6 cellular contexts compared by ENCODE assay signal in the genomic region with DNA sequence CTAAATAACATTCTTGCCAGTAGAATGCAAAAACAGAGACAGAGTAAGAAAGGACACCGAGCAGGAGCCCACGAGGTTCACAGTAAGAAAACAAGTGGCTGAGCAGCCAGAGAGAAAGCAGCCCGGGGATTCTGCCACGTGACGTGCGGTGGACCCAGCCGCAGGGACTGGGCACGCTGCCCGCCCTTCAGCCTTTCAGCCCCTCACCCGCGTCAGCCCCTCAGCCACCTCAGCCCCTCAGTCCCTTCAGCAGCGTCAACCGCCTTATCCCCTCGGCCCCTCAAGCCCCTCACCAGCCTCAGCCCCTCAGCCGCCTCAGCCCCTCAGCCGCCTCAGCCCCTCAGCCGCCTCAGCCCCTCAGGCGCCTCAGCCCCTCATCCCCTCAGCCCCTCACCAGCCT.
DNase-seq lines count a peak whose midpoint lies in the region; ATAC-seq, FAIRE-seq and TF ChIP-seq lines count a peak whose summit lies in the region.
"Not testable (repeated sequence)": the region's sequence is repeated elsewhere in the genome, so short reads cannot be mapped to it uniquely, and the experiment has no call there.

No MANE protein-coding gene starts in this region.

- DNase-seq in A549 (ENCODE audit: low read depth in 1 of 2, low spot score in 1 of 2) (peak in 1 of 2 experiments; percentile 12), NCI-H748 (lab: John Stamatoyannopoulos, UW; ENCODE audit: unreplicated experiment) (peak; percentile 6), left ventricle myocardium superior (peak; percentile 15), left lung (peak in 1 of 2 donors; percentile 63), posterior vena cava (ENCODE audit: low spot score) (peak; percentile 30)
- not testable (repeated sequence) for DNase-seq in K562 (ENCODE audit: extremely low read depth in 1 of 4, low spot score in 3 of 4)

- TF ChIP-seq CTCF in A549 (IDR thresholded peaks at IDR 0.05); K562 (IDR thresholded peaks at IDR 0.05 in 2 of 3, conservative IDR thresholded peaks at IDR 0.05 in 1 of 3; ENCODE audit: insufficient read depth in 2 of 3, low read depth in 1 of 3, low read length in 3 of 3); left lung (IDR thresholded peaks at IDR 0.05): not testable (repeated sequence)

- POLR2A ChIA-PET in A549 (lab: Yijun Ruan, JAX); K562 (lab: Yijun Ruan, JAX): not testable (repeated sequence)

- ATAC-seq in A549 (peak; percentile 32 to 69; a peak in 3 of 6 replicates), K562 (peak; percentile 40; the same call in 1 of the 3 replicates), left lung (peak; percentile 41)
- ATAC-seq in left ventricle myocardium superior, result not testable (repeated sequence)

- H3K9ac ChIP-seq in K562 (ENCODE audit: insufficient read depth in 1 of 2, low read depth in 2 of 2, low read length in 2 of 2), result not testable (repeated sequence)

- not testable (repeated sequence) for FAIRE-seq in A549 (lab: Jason Lieb, UNC); K562 (lab: Jason Lieb, UNC)

- not testable (repeated sequence) for H2AFZ ChIP-seq in K562 (ENCODE audit: low read depth, low read length)

- in situ Hi-C loops in K562 (cut with MboI), result not testable (repeated sequence)

- not testable (repeated sequence) for TF ChIP-seq POLR2A in A549 (IDR thresholded peaks at IDR 0.05; ENCODE audit: low read length); K562 (conservative IDR thresholded peaks at IDR 0.05)

- not testable (repeated sequence) for TF ChIP-seq EP300 in A549 (IDR thresholded peaks at IDR 0.05); K562 (IDR thresholded peaks at IDR 0.05; ENCODE audit: low read length)

- H3K9me3 ChIP-seq in A549; K562 (replicated peaks; ENCODE audit: control insufficient read depth, insufficient read depth, low read depth, low read length); left lung: not testable (repeated sequence)

- peak overlapping the region in 1 of 2 experiments; percentile 24; a peak in 2 of 6 replicates for H3K27ac ChIP-seq in A549
- not testable (repeated sequence) for H3K27ac ChIP-seq in K562 (ENCODE audit: extremely low read depth, low read depth, low read length); left lung

- H3K79me2 ChIP-seq in K562 (ENCODE audit: control insufficient read depth, insufficient read depth, low read length), result not testable (repeated sequence)

- peak overlapping the region; percentile 70 for H3K4me2 ChIP-seq in A549
- not testable (repeated sequence) for H3K4me2 ChIP-seq in K562 (ENCODE audit: insufficient read depth, low read length)

- CTCF ChIA-PET in A549 (lab: Yijun Ruan, JAX), result interaction anchor here (0.7 kb wide), 1 partner anchor 70 kb away, joined by 3 read pairs; no protein-coding TSS in a partner anchor
- CTCF ChIA-PET in K562 (lab: Yijun Ruan, JAX; ENCODE audit: low intra/inter-chr PET ratio), result not testable (repeated sequence)

- not testable (repeated sequence) for H3K4me1 ChIP-seq in A549; K562 (replicated peaks in 1 of 2; ENCODE audit: control insufficient read depth in 2 of 2, insufficient read depth in 2 of 2, low read length in 2 of 2); left lung

- H4K20me1 ChIP-seq in K562 (replicated peaks; ENCODE audit: control insufficient read depth, insufficient read depth, low read length), result not testable (repeated sequence)

- WGBS in A549 (ENCODE audit: missing lambda C conversion rate), result 5% methylated on average over 10 of the region's 18 CpGs
- WGBS in K562 (ENCODE audit: insufficient coverage, low coverage, missing lambda C conversion rate), result 7% methylated on average over 13 of the region's 18 CpGs

- not testable (repeated sequence) for H3K9me1 ChIP-seq in K562 (ENCODE audit: control insufficient read depth, insufficient read depth, low read length)

- H3K4me3 ChIP-seq in A549, result peak overlapping the region; percentile 36; the same call in 2 of the 3 replicates
- not testable (repeated sequence) for H3K4me3 ChIP-seq in K562, left lung

- not testable (repeated sequence) for BruUV-seq in K562 (replicated peaks; lab: Mats Ljungman, UMichigan)

- intact Hi-C loops in K562 (cut with micrococcal nuclease); left ventricle myocardium superior (cut with micrococcal nuclease); left lung (cut with DNase I); posterior vena cava (cut with DNase I): not testable (repeated sequence)

- not testable (repeated sequence) for H3K27me3 ChIP-seq in K562 (ENCODE audit: control insufficient read depth in 2 of 2, insufficient read depth in 2 of 2, low read length in 2 of 2); left lung

- H3K36me3 ChIP-seq in K562 (ENCODE audit: control insufficient read depth, insufficient read depth, low read length); left lung: not testable (repeated sequence)

- TF ChIP-seq RAD21 in A549 (conservative IDR thresholded peaks at IDR 0.05 in 1 of 2, IDR thresholded peaks at IDR 0.05 in 1 of 2); K562 (CRISPR knock-in tag; conservative IDR thresholded peaks at IDR 0.05 in 1 of 2, IDR thresholded peaks at IDR 0.05 in 1 of 2): not testable (repeated sequence)

TF ChIP-seq in K562, 482 proteins besides CTCF, POLR2A, EP300 and RAD21:
- TF ChIP-seq, protein P1, sequence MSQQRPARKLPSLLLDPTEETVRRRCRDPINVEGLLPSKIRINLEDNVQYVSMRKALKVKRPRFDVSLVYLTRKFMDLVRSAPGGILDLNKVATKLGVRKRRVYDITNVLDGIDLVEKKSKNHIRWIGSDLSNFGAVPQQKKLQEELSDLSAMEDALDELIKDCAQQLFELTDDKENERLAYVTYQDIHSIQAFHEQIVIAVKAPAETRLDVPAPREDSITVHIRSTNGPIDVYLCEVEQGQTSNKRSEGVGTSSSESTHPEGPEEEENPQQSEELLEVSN (IDR thresholded peaks at IDR 0.05; ENCODE audit: borderline replicate concordance in 1 of 2, extremely low read depth in 1 of 2, insufficient read depth in 1 of 2, insufficient read length in 1 of 2, low read depth in 1 of 2, low read length in 1 of 2, poor library complexity in 1 of 2, severe bottlenecking in 1 of 2), result peak in 1 of 2 experiments; percentile 47
- TF ChIP-seq, protein P2, sequence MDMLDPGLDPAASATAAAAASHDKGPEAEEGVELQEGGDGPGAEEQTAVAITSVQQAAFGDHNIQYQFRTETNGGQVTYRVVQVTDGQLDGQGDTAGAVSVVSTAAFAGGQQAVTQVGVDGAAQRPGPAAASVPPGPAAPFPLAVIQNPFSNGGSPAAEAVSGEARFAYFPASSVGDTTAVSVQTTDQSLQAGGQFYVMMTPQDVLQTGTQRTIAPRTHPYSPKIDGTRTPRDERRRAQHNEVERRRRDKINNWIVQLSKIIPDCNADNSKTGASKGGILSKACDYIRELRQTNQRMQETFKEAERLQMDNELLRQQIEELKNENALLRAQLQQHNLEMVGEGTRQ (CRISPR knock-in tag; IDR thresholded peaks at IDR 0.05), result 0 out of 2 replicates have a peak, but pooled peaks have one; percentile 4
